Comparison of ENCODE assay signal across 18 cellular contexts in genomic region chr5:153429734-153430133, GRCh38.
DNase-seq lines count a peak whose midpoint lies in the region; ATAC-seq and TF ChIP-seq lines count a peak whose summit lies in the region.
"Had no signal": no experiment of that assay in that cellular context is flagged by ENCODE, and none has a peak within 500 bp of the region (broad histone marks: within the 10 kb centered on the region; RNA-seq: fewer than 3 reads in every experiment).

No MANE protein-coding gene starts in this region.

- in situ Hi-C loops in GM13977 (cut with MboI; ENCODE audit: low pct_unique_long_range_greater_than_20kb, low sequenced_read_pairs, unreplicated experiment): no loop called here

- ATAC-seq in GM19395 (IDR thresholded peaks at IDR 0.05; ENCODE audit: unreplicated experiment) (peak; percentile 72), HG02588 (IDR thresholded peaks at IDR 0.05; ENCODE audit: unreplicated experiment) (peak; percentile 79), HG03378 (IDR thresholded peaks at IDR 0.05; ENCODE audit: unreplicated experiment) (peak; percentile 64), sciatic nerve (no peak)
- ATAC-seq: activated T-cell treated with anti-CD3 and anti-CD28 coated beads, Interleukin-2, amount 50 U/mL, for 4 hours; left cardiac atrium; naive thymus-derived CD8-positive, alpha-beta T cell had no signal

- peak; percentile 8 for DNase-seq in GM13977 (ENCODE audit: low spot score)
- no peak for DNase-seq in NAMALWA (ENCODE audit: low spot score)
- no peak for DNase-seq in stimulated activated CD4-positive, alpha-beta T cell treated with anti-CD3 and anti-CD28 coated beads, Interleukin-2, amount 100 ng/mL, for 48 hours
- no peak for DNase-seq in medulla oblongata (ENCODE audit: extremely low spot score)
- no peak for DNase-seq in sciatic nerve (ENCODE audit: low spot score)
- DNase-seq: activated CD4-positive, alpha-beta T cell treated with anti-CD3 and anti-CD28 coated beads for 1 hour; activated T-cell treated with anti-CD3 and anti-CD28 coated beads, Interleukin-2, amount 50 U/mL, for 4 hours; amniotic stem cell; DMS 273 treated with DMSO at 0.1 percent for 48 hours; left cardiac atrium; naive thymus-derived CD8-positive, alpha-beta T cell; NCI-H187; NCI-H748 treated with DMSO at 0.1 percent for 48 hours; retina; stimulated activated CD4-positive, alpha-beta T cell treated with anti-CD3 and anti-CD28 coated beads, Interleukin-2, amount 100 ng/mL, for 24 hours had no signal

- intact Hi-C loops in sciatic nerve (cut with DNase I): no loop called here

- no peak for TF ChIP-seq CTCF in GM13977 (IDR thresholded peaks at IDR 0.05; ENCODE audit: extremely low read depth, insufficient read depth, missing control alignments)
